Comparison of ENCODE assay signal across 20 cellular contexts in the genomic region with DNA sequence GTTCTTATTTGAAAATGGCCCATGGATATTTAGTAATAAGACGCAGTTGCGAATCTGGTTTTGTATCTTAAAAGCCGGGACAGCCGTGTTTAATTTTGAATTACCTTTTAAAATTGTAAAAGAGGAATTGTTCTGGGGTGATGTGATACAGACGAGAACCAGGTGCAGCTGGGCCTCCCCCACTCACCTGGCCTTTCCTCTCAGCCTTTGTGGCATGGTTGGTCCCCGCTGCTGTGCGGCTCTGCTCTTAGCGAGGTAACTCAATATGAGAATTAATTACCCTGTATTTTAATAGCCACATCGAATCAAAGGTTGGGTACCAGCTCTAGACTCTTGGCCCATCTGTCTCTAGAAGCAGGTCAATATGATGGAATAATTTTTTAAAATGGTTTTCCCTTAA. TPM values are rescaled to one million over a fixed set of nuclear protein-coding genes. Genes with fewer than 3 reads are reported as not detected.
DNase-seq lines count a peak whose midpoint lies in the region; ATAC-seq and TF ChIP-seq lines count a peak whose summit lies in the region.
"Had no signal": no experiment of that assay in that cellular context is flagged by ENCODE, and none has a peak within 500 bp of the region (broad histone marks: within the 10 kb centered on the region; RNA-seq: fewer than 3 reads in every experiment).

No MANE protein-coding gene starts in this region.

- H3K4me1 ChIP-seq in suprapubic skin = peaks cover 15% of the 10 kb centered on the region

- no peak for TF ChIP-seq POLR2A in suprapubic skin (IDR thresholded peaks at IDR 0.05)

- H3K27ac ChIP-seq in suprapubic skin = no peak overlapping the region

- H3K36me3 ChIP-seq in suprapubic skin = no peaks in the 10 kb centered on the region

- peaks cover 8% of the 10 kb centered on the region for H3K27me3 ChIP-seq in suprapubic skin

- no peak for TF ChIP-seq EP300 in suprapubic skin (IDR thresholded peaks at IDR 0.05)

- no peak overlapping the region for H3K4me3 ChIP-seq in suprapubic skin

- ATAC-seq in HG03565 (IDR thresholded peaks at IDR 0.05; ENCODE audit: unreplicated experiment) (no peak), GM18909 (IDR thresholded peaks at IDR 0.05; ENCODE audit: poor library complexity, unreplicated experiment) (no peak)
- ATAC-seq: PC-3 had no signal

- WGBS in suprapubic skin = 90% methylated on average over 9 of the region's 9 CpGs

- H3K9me3 ChIP-seq in suprapubic skin = no peaks in the 10 kb centered on the region

- TF ChIP-seq CTCF in suprapubic skin (IDR thresholded peaks at IDR 0.05) = no peak

- DNase-seq in NCI-H510A treated with DMSO at 0.1 percent for 48 hours (lab: John Stamatoyannopoulos, UW) (peak; percentile 47), NCI-H510A (lab: John Stamatoyannopoulos, UW) (no peak), NCI-H146 treated with DMSO at 0.1 percent for 48 hours (lab: John Stamatoyannopoulos, UW; ENCODE audit: unreplicated experiment) (peak; percentile 40), NCI-H774 (lab: John Stamatoyannopoulos, UW) (peak; percentile 56), suprapubic skin (ENCODE audit: low spot score in 2 of 2) (peak; percentile 15 to 56), T-helper 9 cell (no peak)
- DNase-seq: CD4-positive, alpha-beta memory T cell; GF-D8; IMR-90; NCI-H1436 treated with DMSO at 0.1 percent for 48 hours; NCI-H2081 treated with DMSO at 0.1 percent for 48 hours; PC-3; SW 1271 had no signal

RNA-seq across cellular contexts. Expression of gene DACT2, which starts 56.5 kb away (rescaled TPM):
- total RNA-seq in suprapubic skin = 10 to 100 TPM in 2 of 4 donors, 1 to 10 TPM in 2; 6.0 to 19.9 (median 10.0) TPM
- total RNA-seq: A172; CD4-positive, alpha-beta memory T cell; Daoy; HT-29; IMR-90; LHCN-M2; PC-3; SK-MEL-5 had no signal

Comparison
In these comparisons a context has a peak if more than half of its experiments do, and no peak if none do; other contexts are left out.
1. DNase-seq: peak in NCI-H510A treated with DMSO at 0.1 percent for 48 hours (single experiment), NCI-H146 treated with DMSO at 0.1 percent for 48 hours (single experiment), NCI-H774 (single experiment) and suprapubic skin (2 of 2); none in NCI-H510A (single experiment) and T-helper 9 cell (single experiment).